ENCODE assay signal across 17 cellular contexts in genomic region chr6:34909484-34909883, GRCh38.
"Had no signal": no experiment of that assay in that cellular context is flagged by ENCODE, and none has a peak within 500 bp of the region (broad histone marks: within the 10 kb centered on the region; RNA-seq: fewer than 3 reads in every experiment).

No MANE protein-coding gene starts in this region.

- H3K27me3 Mint-ChIP-seq: naive B cell had no signal

- DNase-seq: colonic mucosa; effector CD8-positive, alpha-beta T cell; esophagus squamous epithelium; foreskin fibroblast; head of caudate nucleus; kidney; left cardiac atrium; left ventricle myocardium inferior; lower lobe of right lung; naive B cell; stimulated activated CD4-positive, alpha-beta T cell treated with anti-CD3 and anti-CD28 coated beads, Interleukin-2, amount 100 ng/mL, for 24 hours; stimulated activated naive CD4-positive, alpha-beta T cell treated with Interleukin-2 at 50 U/mL for 16 hours; trophoblast cell had no signal

- H3K27me3 ChIP-seq: colonic mucosa, esophagus squamous epithelium, hepatocyte, neutrophil had no signal

- H3K4me3 ChIP-seq: colonic mucosa, esophagus squamous epithelium, hepatocyte, left ventricle myocardium inferior, lower lobe of right lung had no signal

- H3K27ac ChIP-seq: colonic mucosa, esophagus squamous epithelium, hepatocyte, left ventricle myocardium inferior, lower lobe of right lung, neutrophil had no signal

- H3K4me3 Mint-ChIP-seq: memory B cell had no signal

- ATAC-seq: left cardiac atrium, lower lobe of right lung, sciatic nerve had no signal

- H3K27ac Mint-ChIP-seq: memory B cell had no signal

- H3K9me3 Mint-ChIP-seq: memory B cell, naive B cell had no signal
